In the genomic region with DNA sequence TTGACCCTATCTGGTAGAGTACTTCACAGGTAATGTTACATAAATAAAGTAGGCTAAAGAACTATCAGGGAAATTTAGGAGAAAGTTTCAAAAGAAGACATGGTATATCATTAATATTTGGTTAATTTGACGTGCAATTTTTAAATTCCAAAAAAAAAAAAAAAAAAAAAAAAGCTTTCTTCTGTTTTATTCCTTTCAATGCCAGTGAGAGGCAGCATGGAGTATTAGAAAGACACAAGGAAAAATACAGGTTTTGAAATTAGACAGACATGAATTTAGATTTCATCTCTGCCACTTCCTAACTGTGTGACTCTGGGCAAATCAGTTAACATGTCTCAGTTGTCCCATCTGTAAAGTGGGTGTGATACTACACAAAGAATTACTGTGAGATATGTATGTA, we compare ENCODE assay signal across 18 cellular contexts.
DNase-seq lines count a peak whose midpoint lies in the region; ATAC-seq, FAIRE-seq and TF ChIP-seq lines count a peak whose summit lies in the region.
"Had no signal": no experiment of that assay in that cellular context is flagged by ENCODE, and none has a peak within 500 bp of the region (broad histone marks: within the 10 kb centered on the region; RNA-seq: fewer than 3 reads in every experiment).

No MANE protein-coding gene starts in this region.

- no peak for FAIRE-seq in HepG2 (lab: Jason Lieb, UNC)

- H3K9me2 ChIP-seq in hepatocyte (replicated peaks; ENCODE audit: insufficient read depth): no peaks in the 10 kb centered on the region

- TF ChIP-seq EP300 in HepG2 (IDR thresholded peaks at IDR 0.05; ENCODE audit: low read depth in 2 of 2, low read length in 2 of 2) (no peak), HepG2 (CRISPR knock-in tag; IDR thresholded peaks at IDR 0.05; ENCODE audit: borderline replicate concordance) (no peak)

- H3K27ac ChIP-seq in HepG2 (ENCODE audit: extremely low read length, insufficient read depth, low read length) (no peak overlapping the region), right lobe of liver (no peak overlapping the region), hepatocyte (no peak overlapping the region), esophagus squamous epithelium (no peak overlapping the region)
- H3K27ac ChIP-seq: RWPE1 had no signal

- peaks cover 0 to 40% of the 10 kb centered on the region in 2 experiments for H3K36me3 ChIP-seq in HepG2 (replicated peaks in 1 of 2; ENCODE audit: control insufficient read depth in 1 of 2, insufficient read depth in 2 of 2, low read length in 2 of 2)
- H3K36me3 ChIP-seq in right lobe of liver: no peaks in the 10 kb centered on the region
- H3K36me3 ChIP-seq in adipocyte (ENCODE audit: control insufficient read depth, insufficient read depth, low read length, severe bottlenecking): no peaks in the 10 kb centered on the region
- no peaks in the 10 kb centered on the region for H3K36me3 ChIP-seq in hepatocyte (replicated peaks; ENCODE audit: insufficient read depth, low read depth)
- no peaks in the 10 kb centered on the region for H3K36me3 ChIP-seq in esophagus squamous epithelium

- CTCF ChIA-PET in HepG2 (lab: Yijun Ruan, JAX; ENCODE audit: low intra/inter-chr PET ratio, low total read pairs): no interaction called here

- H3K79me2 ChIP-seq in HepG2 (ENCODE audit: insufficient read depth, low read length) (peaks cover 56% of the 10 kb centered on the region), hepatocyte (no peaks in the 10 kb centered on the region)

- DNase-seq in HepG2 (ENCODE audit: low spot score) (no peak), right lobe of liver (no peak), adipocyte (ENCODE audit: low read depth) (peak; percentile 18), hepatocyte (ENCODE audit: low spot score) (no peak), renal cortical epithelial cell (ENCODE audit: low read depth) (peak; percentile 4), iPS-NIHi7 (ENCODE audit: extremely low spot score) (no peak), amniotic stem cell (lab: John Stamatoyannopoulos, UW) (no peak), esophagus squamous epithelium (lab: John Stamatoyannopoulos, UW) (no peak)
- DNase-seq: Caco-2; CD4-positive, CD25-positive, alpha-beta regulatory T cell; DMS79; HCEC 1CT; Kasumi-1; NCI-H2029 treated with DMSO at 0.1 percent for 48 hours; NCI-H510A; NCI-H774; PC-3 had no signal

- no peak overlapping the region for H2AFZ ChIP-seq in HepG2 (ENCODE audit: low read length)
- no peak overlapping the region for H2AFZ ChIP-seq in hepatocyte

- H4K20me1 ChIP-seq in HepG2 (ENCODE audit: insufficient read depth, low read length): peaks cover 78% of the 10 kb centered on the region
- H4K20me1 ChIP-seq in hepatocyte (ENCODE audit: insufficient read depth, poor library complexity, severe bottlenecking): no peaks in the 10 kb centered on the region

- no peak overlapping the region for H3K4me2 ChIP-seq in HepG2 (ENCODE audit: low read depth, low read length)
- no peak overlapping the region for H3K4me2 ChIP-seq in hepatocyte

- H3K27me3 ChIP-seq in HepG2 (ENCODE audit: control insufficient read depth in 1 of 2, insufficient read depth in 2 of 2, low read length in 2 of 2) (no peaks in the 10 kb centered on the region), right lobe of liver (peaks cover 0 to 17% of the 10 kb centered on the region in 2 donors), adipocyte (replicated peaks; ENCODE audit: control insufficient read depth, insufficient read depth, low read length) (peaks cover 3% of the 10 kb centered on the region), hepatocyte (no peaks in the 10 kb centered on the region), esophagus squamous epithelium (no peaks in the 10 kb centered on the region)

- no TSS peak for BruUV-seq in HepG2 (replicated peaks; lab: Mats Ljungman, UMichigan)

- in situ Hi-C loops in HepG2 (cut with HindIII; ENCODE audit: extremely low pct_ligation_motif_present, low pct_unique_long_range_greater_than_20kb): no loop called here

- intact Hi-C loops in HepG2 (cut with micrococcal nuclease; ENCODE audit: unreplicated experiment) (no loop called here), right lobe of liver (cut with DNase I) (no loop called here), esophagus squamous epithelium (cut with DNase I) (no loop called here)

- 92% methylated on average over 1 of the region's 1 CpG for WGBS in HepG2 (ENCODE audit: low lambda C conversion rate)
- 19% methylated on average over 1 of the region's 1 CpG for WGBS in right lobe of liver (ENCODE audit: insufficient coverage, low coverage, low lambda C conversion rate, missing lambda C conversion rate)
- 64% methylated on average over 1 of the region's 1 CpG for WGBS in hepatocyte (ENCODE audit: low lambda C conversion rate, missing lambda C conversion rate)
- 26 to 38% methylated on average over 1 of the region's 1 CpG for WGBS in esophagus squamous epithelium, 2 donors

- H3K9me3 ChIP-seq in HepG2 (ENCODE audit: low read length): no peaks in the 10 kb centered on the region
- H3K9me3 ChIP-seq in right lobe of liver: no peaks in the 10 kb centered on the region
- no peaks in the 10 kb centered on the region for H3K9me3 ChIP-seq in adipocyte (ENCODE audit: control insufficient read depth, low read length)
- H3K9me3 ChIP-seq in hepatocyte (ENCODE audit: low read depth): no peaks in the 10 kb centered on the region
- H3K9me3 ChIP-seq in esophagus squamous epithelium: no peaks in the 10 kb centered on the region
- H3K9me3 ChIP-seq: Caco-2 had no signal

- H3K4me3 ChIP-seq in HepG2 (replicated peaks in 1 of 3; ENCODE audit: insufficient read depth in 1 of 3, low read depth in 2 of 3, low read length in 3 of 3) (no peak overlapping the region), right lobe of liver (no peak overlapping the region), adipocyte (ENCODE audit: low read length) (no peak overlapping the region), hepatocyte (no peak overlapping the region), esophagus squamous epithelium (no peak overlapping the region)

- peaks cover 19% of the 10 kb centered on the region for H3K4me1 ChIP-seq in HepG2 (ENCODE audit: insufficient read depth, low read length)
- H3K4me1 ChIP-seq in right lobe of liver: no peaks in the 10 kb centered on the region
- H3K4me1 ChIP-seq in adipocyte (ENCODE audit: control insufficient read depth, insufficient read depth, low read length): peaks cover 4% of the 10 kb centered on the region
- no peaks in the 10 kb centered on the region for H3K4me1 ChIP-seq in hepatocyte (ENCODE audit: insufficient read depth)
- H3K4me1 ChIP-seq in esophagus squamous epithelium: no peaks in the 10 kb centered on the region
- H3K4me1 ChIP-seq: Caco-2 had no signal

- no peak for TF ChIP-seq CTCF in HepG2 (CRISPR knock-in tag; IDR thresholded peaks at IDR 0.05)
- TF ChIP-seq CTCF in right lobe of liver (IDR thresholded peaks at IDR 0.05): peak in 1 of 4 donors; percentile 10
- TF ChIP-seq CTCF in hepatocyte (IDR thresholded peaks at IDR 0.05; ENCODE audit: poor library complexity): peak; percentile 3
- TF ChIP-seq CTCF in esophagus squamous epithelium (IDR thresholded peaks at IDR 0.05): no peak

- ATAC-seq in HepG2 (no peak), right lobe of liver (no peak)
- ATAC-seq: PC-3 had no signal

- TF ChIP-seq POLR2A in HepG2 (IDR thresholded peaks at IDR 0.05; ENCODE audit: insufficient read depth in 1 of 2, low read depth in 2 of 2, low read length in 2 of 2) (no peak), right lobe of liver (IDR thresholded peaks at IDR 0.05) (no peak), esophagus squamous epithelium (IDR thresholded peaks at IDR 0.05) (no peak)

- POLR2A ChIA-PET in HepG2 (lab: Yijun Ruan, JAX): no interaction called here

- TF ChIP-seq RAD21 in HepG2 (CRISPR knock-in tag; IDR thresholded peaks at IDR 0.05): no peak

- no peak overlapping the region for H3K9ac ChIP-seq in HepG2 (ENCODE audit: insufficient read depth, low read depth, low read length)
- H3K9ac ChIP-seq in adipocyte (ENCODE audit: low read length): no peak overlapping the region

TF ChIP-seq in HepG2, 621 proteins besides CTCF, POLR2A, EP300 and RAD21:
- TF ChIP-seq ZNF629 (CRISPR knock-in tag; conservative IDR thresholded peaks at IDR 0.05) (peak; percentile 73), ZNF362 (CRISPR knock-in tag; IDR thresholded peaks at IDR 0.05; ENCODE audit: borderline replicate concordance) (no peak)
TF ChIP-seq in HepG2: peak in this region for 1.

Comparison
In these comparisons a context has a peak if more than half of its experiments do, and no peak if none do; other contexts are left out.
1. DNase-seq: peak in adipocyte (single experiment) and renal cortical epithelial cell (single experiment); none in HepG2 (single experiment), right lobe of liver (0 of 3), hepatocyte (single experiment), iPS-NIHi7 (single experiment), amniotic stem cell (single experiment) and esophagus squamous epithelium (single experiment).